ENCODE assay signal across 8 cellular contexts in the genomic region with DNA sequence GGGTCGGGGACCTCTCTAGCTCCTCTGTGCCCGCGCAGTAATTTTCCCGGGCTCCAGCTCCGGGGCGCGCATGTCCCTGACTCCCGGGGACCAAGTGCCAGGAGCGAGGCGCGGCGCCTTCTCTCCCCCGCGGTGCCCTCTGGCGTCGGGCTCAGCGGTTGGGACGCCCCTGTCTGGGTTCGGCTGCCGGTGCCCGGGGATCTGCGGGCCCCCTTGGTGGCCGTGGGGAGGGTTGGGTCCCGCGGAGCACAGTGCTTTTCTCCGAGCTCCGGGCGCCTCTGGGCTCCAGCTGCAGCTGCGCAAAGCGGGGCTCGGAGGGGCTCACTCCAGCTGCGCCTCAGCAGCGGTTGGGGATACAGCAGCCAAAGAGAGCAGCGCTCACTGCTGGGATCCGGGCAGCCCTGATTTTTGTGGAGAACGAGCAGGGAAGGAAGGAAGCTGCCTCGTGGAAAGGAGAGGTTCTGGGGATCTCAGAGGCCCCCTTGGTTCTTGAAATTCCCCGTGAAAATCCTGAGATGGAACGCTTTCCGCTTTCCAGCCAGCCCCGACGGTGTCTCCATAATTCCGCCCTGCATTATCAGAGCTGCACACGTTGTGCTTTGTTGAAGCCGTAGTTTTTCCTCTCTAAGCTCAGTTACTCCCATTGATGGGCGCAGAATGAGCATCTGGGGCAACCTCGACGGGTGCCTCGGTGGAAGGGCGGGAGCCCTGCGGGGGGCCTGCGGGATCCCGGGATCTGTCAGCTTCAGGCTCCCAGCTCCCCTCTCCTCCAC. TPM values are rescaled to one million over a fixed set of nuclear protein-coding genes. Genes with fewer than 3 reads are reported as not detected.
A peak's percentile ranks its signal among the peaks of the same experiment; 100 is the strongest.
DNase-seq lines count a peak whose midpoint lies in the region; ATAC-seq and TF ChIP-seq lines count a peak whose summit lies in the region.

No MANE protein-coding gene starts in this region.

- H3K36me3 ChIP-seq in Peyer's patch: no peaks in the 10 kb centered on the region
- no peaks in the 10 kb centered on the region for H3K36me3 ChIP-seq in psoas muscle (ENCODE audit: insufficient read depth in 1 of 2, low read depth in 1 of 2)

- H3K4me3 ChIP-seq in Peyer's patch (peak overlapping the region; percentile 26 to 70 (median 55)), psoas muscle (peak overlapping the region; percentile 81)

- H3K4me1 ChIP-seq in Peyer's patch (peaks cover 0 to 23% (median 6%) of the 10 kb centered on the region in 4 donors), psoas muscle (peaks cover 13% of the 10 kb centered on the region)

- no peak for TF ChIP-seq CTCF in Peyer's patch (IDR thresholded peaks at IDR 0.05)
- no peak for TF ChIP-seq CTCF in psoas muscle (IDR thresholded peaks at IDR 0.05)

- H3K9me3 ChIP-seq in Peyer's patch: no peaks in the 10 kb centered on the region
- no peaks in the 10 kb centered on the region for H3K9me3 ChIP-seq in psoas muscle

- TF ChIP-seq POLR2A in Peyer's patch (IDR thresholded peaks at IDR 0.05): no peak

- WGBS in psoas muscle, 3 donors: 3 to 4% (median 4%) methylated on average over 37 to 53 of the region's 53 CpGs

- intact Hi-C loops in head of caudate nucleus (cut with DNase I) (no loop called here), psoas muscle (cut with DNase I) (loop anchor here (5.0 kb wide), 3 partner anchors 59 to 194 kb away; no protein-coding TSS in a partner anchor)

- H3K27ac ChIP-seq in Peyer's patch (peak overlapping the region in 1 of 4 donors; percentile 45), psoas muscle (peak overlapping the region; percentile 88)

- ATAC-seq in psoas muscle: peak; percentile 53 to 71 (median 62)
- ATAC-seq in HG03175 (IDR thresholded peaks at IDR 0.05; ENCODE audit: unreplicated experiment): no peak

- H3K27me3 ChIP-seq in Peyer's patch: peaks cover 0 to 26% of the 10 kb centered on the region in 2 donors
- H3K27me3 ChIP-seq in psoas muscle (ENCODE audit: insufficient read depth in 3 of 3, low read length in 2 of 3): peaks cover 0 to 5% (median 0%) of the 10 kb centered on the region in 3 donors

- DNase-seq in GM03348 (ENCODE audit: low spot score) (peak; percentile 36), Peyer's patch (peak in 1 of 3 donors; percentile 61), head of caudate nucleus (peak in 39 of 42 donors; percentile 12 to 70 (median 41)), psoas muscle (peak; percentile 23 to 65), HT-29 (ENCODE audit: low spot score) (no peak), SHP77 (lab: John Stamatoyannopoulos, UW) (no peak), SIG-M5 treated with dmso at 0.1 percent for 504 hours (lab: John Stamatoyannopoulos, UW; ENCODE audit: unreplicated experiment) (no peak)

RNA-seq across cellular contexts. Expression of a gene that starts 0.9 kb away (rescaled TPM):
- 10 to 100 TPM in 2 of 4 donors, 1 to 10 TPM in 2; 4.4 to 21.2 (median 10.2) TPM for total RNA-seq in Peyer's patch
- total RNA-seq in psoas muscle: 10 to 100 TPM; 13.3 to 62.8 (median 22.4) TPM
- polyA plus RNA-seq in psoas muscle: 10 to 100 TPM in 2 of 3 donors, 1 to 10 TPM in 1; 5.9 to 41.2 (median 30.1) TPM
- 0.08 and 0.20 TPM in 2 replicates for total RNA-seq in HT-29 (2014; rRNA removed; shearing (Covaris generic))

Comparison
In these comparisons a context has a peak if more than half of its experiments do, and no peak if none do; other contexts are left out.
1. DNase-seq: peak in GM03348 (single experiment), head of caudate nucleus (39 of 42) and psoas muscle (2 of 2); none in HT-29 (single experiment), SHP77 (0 of 2) and SIG-M5 treated with dmso at 0.1 percent for 504 hours (single experiment).